In genomic region chr3:32813180-32813579, GRCh38 we compare ENCODE assay signal across 13 cellular contexts. TPM values are rescaled to one million over a fixed set of nuclear protein-coding genes. Genes with fewer than 3 reads are reported as not detected.
DNase-seq lines count a peak whose midpoint lies in the region; ATAC-seq, FAIRE-seq and TF ChIP-seq lines count a peak whose summit lies in the region.
"Had no signal": no experiment of that assay in that cellular context is flagged by ENCODE, and none has a peak within 500 bp of the region (broad histone marks: within the 10 kb centered on the region; RNA-seq: fewer than 3 reads in every experiment).

No MANE protein-coding gene starts in this region.

- H4K5ac ChIP-seq in mesendoderm (ENCODE audit: low read length): no peak overlapping the region

- H3K4me2 ChIP-seq in mesendoderm (ENCODE audit: low read length): no peak overlapping the region

- H3K9me3 ChIP-seq in vagina (no peaks in the 10 kb centered on the region), tibial artery (no peaks in the 10 kb centered on the region), prostate gland (no peaks in the 10 kb centered on the region)
- H3K9me3 ChIP-seq: right lobe of liver, stomach had no signal

- H4K8ac ChIP-seq in mesendoderm (ENCODE audit: low read depth, low read length): no peak overlapping the region

- H2BK15ac ChIP-seq in mesendoderm (replicated peaks; ENCODE audit: low read depth): peak overlapping the region; percentile 64

- FAIRE-seq in RCC 7860 (lab: Jason Lieb, UNC): peak; percentile 84

- no peak overlapping the region for H3K9ac ChIP-seq in mesendoderm (ENCODE audit: low read length)

- H3K18ac ChIP-seq in mesendoderm (ENCODE audit: low read length): no peak overlapping the region

- no peak overlapping the region for H3K27ac ChIP-seq in mesendoderm (ENCODE audit: low read depth, low read length)
- no peak overlapping the region for H3K27ac ChIP-seq in vagina
- H3K27ac ChIP-seq in tibial artery: no peak overlapping the region
- H3K27ac ChIP-seq in prostate gland: no peak overlapping the region
- H3K27ac ChIP-seq: right lobe of liver, SJSA1, stomach had no signal

- peak; percentile 72 for DNase-seq in RCC 7860 (ENCODE audit: low spot score)
- no peak for DNase-seq in mesendoderm
- DNase-seq in NCI-H1048 (lab: John Stamatoyannopoulos, UW): no peak
- DNase-seq in vagina (ENCODE audit: extremely low spot score in 2 of 2): no peak
- no peak for DNase-seq in tibial artery
- DNase-seq in prostate gland (ENCODE audit: low spot score): no peak
- DNase-seq: activated B cell treated with CpG ODN at 0.5 μM for 24 hours, cortex of kidney, right lobe of liver, stomach had no signal

- no peak for TF ChIP-seq CTCF in vagina (IDR thresholded peaks at IDR 0.05)
- TF ChIP-seq CTCF in tibial artery (IDR thresholded peaks at IDR 0.05): no peak
- no peak for TF ChIP-seq CTCF in prostate gland (IDR thresholded peaks at IDR 0.05)

- H2AK5ac ChIP-seq in mesendoderm (ENCODE audit: low read length): no peak overlapping the region

- H3K4me3 ChIP-seq in mesendoderm (ENCODE audit: low read length) (no peak overlapping the region), vagina (no peak overlapping the region), tibial artery (no peak overlapping the region), prostate gland (no peak overlapping the region)
- H3K4me3 ChIP-seq: right lobe of liver, SJSA1, stomach had no signal

- no peaks in the 10 kb centered on the region for H3K79me1 ChIP-seq in mesendoderm (ENCODE audit: low read length)

- H3K79me2 ChIP-seq in mesendoderm (ENCODE audit: control insufficient read depth, insufficient read depth, low read length): peaks cover 25% of the 10 kb centered on the region

- H3K36me3 ChIP-seq in mesendoderm (ENCODE audit: control insufficient read depth, insufficient read depth, low read length) (no peaks in the 10 kb centered on the region), vagina (no peaks in the 10 kb centered on the region), tibial artery (no peaks in the 10 kb centered on the region), prostate gland (no peaks in the 10 kb centered on the region)
- H3K36me3 ChIP-seq: right lobe of liver, SJSA1, stomach had no signal

- H3K27me3 ChIP-seq in mesendoderm (ENCODE audit: insufficient read depth, low read length, poor library complexity): no peaks in the 10 kb centered on the region
- H3K27me3 ChIP-seq in vagina: no peaks in the 10 kb centered on the region
- peaks cover 0 to 29% of the 10 kb centered on the region in 2 donors for H3K27me3 ChIP-seq in tibial artery
- H3K27me3 ChIP-seq in prostate gland (replicated peaks; ENCODE audit: insufficient read depth): peaks cover 8% of the 10 kb centered on the region

- no CpG with 5 or more reads among the region's 2 CpGs for WGBS in mesendoderm (ENCODE audit: extremely low coverage, insufficient coverage, low lambda C conversion rate)
- 29% methylated on average over 2 of the region's 2 CpGs for WGBS in prostate gland

- intact Hi-C loops in vagina (cut with DNase I) (no loop called here), tibial artery (cut with DNase I; ENCODE audit: low total_unique reads) (no loop called here), prostate gland (cut with DNase I) (no loop called here)

- ATAC-seq in GM18907 (IDR thresholded peaks at IDR 0.05; ENCODE audit: unreplicated experiment) (peak; percentile 79), HG02763 (IDR thresholded peaks at IDR 0.05; ENCODE audit: unreplicated experiment) (peak; percentile 40)

- no peak overlapping the region for H3K23ac ChIP-seq in mesendoderm (ENCODE audit: low read length)

- H3K4me1 ChIP-seq in mesendoderm (ENCODE audit: control insufficient read depth, low read depth, low read length) (peaks cover 10% of the 10 kb centered on the region), vagina (peaks cover 17% of the 10 kb centered on the region), tibial artery (peaks cover 0 to 22% (median 21%) of the 10 kb centered on the region in 4 donors), prostate gland (replicated peaks) (peaks cover 6% of the 10 kb centered on the region)

- no peak for TF ChIP-seq POLR2A in vagina (IDR thresholded peaks at IDR 0.05)
- no peak for TF ChIP-seq POLR2A in prostate gland (IDR thresholded peaks at IDR 0.05)

- H3K4ac ChIP-seq in mesendoderm (ENCODE audit: low read depth, low read length): no peak overlapping the region

- H2BK5ac ChIP-seq in mesendoderm (ENCODE audit: low read length): no peak overlapping the region

- H3K56ac ChIP-seq in mesendoderm (ENCODE audit: low read length): peak overlapping the region; percentile 44

- no peak overlapping the region for H2BK120ac ChIP-seq in mesendoderm (ENCODE audit: low read depth, low read length)

RNA-seq across cellular contexts. Expression of gene TRIM71, which starts 4.6 kb away (rescaled TPM):
- 53.0 TPM for polyA plus RNA-seq in mesendoderm (2013, experiment 1 of 2)
- 51.3 TPM for polyA plus RNA-seq in mesendoderm (2013, experiment 2 of 2)
- not detected for total RNA-seq in vagina
- total RNA-seq in prostate gland: 10 to 100 TPM in 1 of 2 donors, not detected in 1; 11.1 TPM
- total RNA-seq: activated B cell treated with CpG ODN at 0.5 μM for 24 hours, right lobe of liver had no signal
